ENCODE assay signal across 2 cellular contexts in genomic region chr6:108169801-108170606, GRCh38.
TF ChIP-seq lines count a peak whose summit lies in the region.

No MANE protein-coding gene starts in this region.

TF ChIP-seq in H1, 55 proteins besides CTCF, POLR2A, EP300 and RAD21:
- TF ChIP-seq SAP30 (IDR thresholded peaks at IDR 0.05; ENCODE audit: insufficient read depth, insufficient replicate concordance, low read length) (no peak), CEBPB (IDR thresholded peaks at IDR 0.05; ENCODE audit: low read depth, low read length) (no peak), KDM5A (IDR thresholded peaks at IDR 0.05; ENCODE audit: low read length) (no peak), MAX (IDR thresholded peaks at IDR 0.05) (no peak), CTBP2 (IDR thresholded peaks at IDR 0.05; ENCODE audit: borderline replicate concordance, insufficient read depth, insufficient read length, low read length) (peak; percentile 32), CBX8 (IDR thresholded peaks at IDR 0.05; ENCODE audit: borderline replicate concordance, low read depth, low read length) (0 out of 2 replicates have a peak, but pooled peaks have one; percentile 26), HDAC6 (IDR thresholded peaks at IDR 0.05; ENCODE audit: low read depth, low read length) (no peak), GABPA (IDR thresholded peaks at IDR 0.05; ENCODE audit: borderline replicate concordance, insufficient read depth, low read length) (no peak), PHF8 (conservative IDR thresholded peaks at IDR 0.05; ENCODE audit: low read depth, low read length) (no peak), CHD7 (IDR thresholded peaks at IDR 0.05; ENCODE audit: insufficient replicate concordance, low read length) (no peak), SIX5 (IDR thresholded peaks at IDR 0.05; ENCODE audit: low read depth, low read length) (no peak), CHD2 (IDR thresholded peaks at IDR 0.05; ENCODE audit: low read length) (no peak), POLR2AphosphoS5 (IDR thresholded peaks at IDR 0.05; ENCODE audit: low read depth, low read length) (no peak)

TF ChIP-seq in neural cell, 6 proteins besides CTCF, POLR2A, EP300 and RAD21:
- TF ChIP-seq EZH2 (IDR thresholded peaks at IDR 0.05; ENCODE audit: borderline replicate concordance, insufficient read depth, low read length, poor library complexity, severe bottlenecking): peak; percentile 1
- no peak for TF ChIP-seq MXI1 (conservative IDR thresholded peaks at IDR 0.05; ENCODE audit: poor library complexity, severe bottlenecking)
